ENCODE assay signal across 9 cellular contexts in the genomic region with DNA sequence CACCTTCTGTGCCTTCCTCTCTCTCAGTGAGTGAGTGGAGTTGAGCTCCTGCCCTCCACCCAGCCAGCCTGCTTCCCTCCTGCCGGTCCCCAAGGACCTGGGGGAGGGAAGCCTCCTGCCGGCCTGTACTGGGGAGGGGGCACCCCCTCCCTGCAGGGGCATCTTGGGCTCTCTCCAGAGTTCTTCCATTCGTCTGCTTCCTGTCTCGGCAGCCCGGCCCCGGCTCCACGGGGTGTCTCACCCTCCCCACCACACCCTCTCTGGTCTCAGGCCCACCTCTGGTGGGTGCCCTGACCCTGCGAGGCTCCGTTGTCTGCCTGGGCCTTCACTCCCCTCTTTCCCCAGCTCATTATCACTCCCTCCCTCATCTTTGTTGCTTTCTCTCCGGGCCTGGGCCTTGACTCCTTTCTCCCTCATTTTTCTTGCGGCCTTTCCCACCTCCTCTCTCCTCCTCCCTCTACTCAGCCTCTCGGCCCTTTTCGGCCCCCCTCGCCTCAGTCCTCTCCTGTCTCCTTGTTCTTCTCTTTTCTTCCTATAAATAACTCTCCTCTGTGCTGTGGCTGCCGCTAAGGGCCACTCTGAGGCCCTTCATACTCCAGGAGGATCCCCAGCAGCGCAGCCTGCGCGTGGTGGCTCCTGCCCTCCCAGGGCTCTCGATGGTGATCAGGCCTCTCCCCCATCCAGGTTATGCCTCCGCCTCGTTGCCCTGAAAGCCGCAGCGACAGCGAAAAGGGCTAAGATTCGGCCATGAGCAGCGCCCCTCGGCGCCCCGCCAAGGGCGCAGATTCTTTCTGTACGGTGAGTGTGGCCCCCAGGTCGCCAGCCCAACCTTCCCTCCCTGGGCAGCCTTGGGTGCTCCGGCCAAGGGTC. TPM values are rescaled to one million over a fixed set of nuclear protein-coding genes. Genes with fewer than 3 reads are reported as not detected.
DNase-seq lines count a peak whose midpoint lies in the region; ATAC-seq and TF ChIP-seq lines count a peak whose summit lies in the region.
"Had no signal": no experiment of that assay in that cellular context is flagged by ENCODE, and none has a peak within 500 bp of the region (broad histone marks: within the 10 kb centered on the region; RNA-seq: fewer than 3 reads in every experiment).

No MANE protein-coding gene starts in this region.

- peaks cover 8% of the 10 kb centered on the region for H3K36me3 Mint-ChIP-seq in endothelial cell (ENCODE audit: low read depth, unreplicated experiment)

- no peaks in the 10 kb centered on the region for H3K9me3 Mint-ChIP-seq in endothelial cell (ENCODE audit: unreplicated experiment)

- H3K79me2 ChIP-seq in DOHH2 (ENCODE audit: control insufficient read depth, low read length) = peaks cover 30% of the 10 kb centered on the region

- DNase-seq in Panc1 (ENCODE audit: low read depth, low spot score) = no peak
- no peak for DNase-seq in endothelial cell (ENCODE audit: low spot score)
- DNase-seq in activated effector memory CD4-positive, alpha-beta T cell treated with anti-CD3 and anti-CD28 coated beads, Interleukin-2, amount 50 U/mL, for 16 hours = no peak
- DNase-seq in stimulated activated CD4-positive, alpha-beta T cell treated with anti-CD3 and anti-CD28 coated beads, Interleukin-1b, Interleukin-23, amount 100 ng/mL, for 48 hours = no peak
- DNase-seq: NCI-H1092 had no signal

- BruUV-seq in Panc1 (replicated peaks; lab: Mats Ljungman, UMichigan) = no TSS peak

- peaks cover 7% of the 10 kb centered on the region for H3F3A ChIP-seq in DOHH2 (ENCODE audit: control insufficient read depth, insufficient read depth)

- in situ Hi-C loops in Panc1 (cut with HindIII; ENCODE audit: low pct_unique_long_range_greater_than_20kb, low sequenced_read_pairs) = no loop called here

- intact Hi-C loops in Panc1 (cut with micrococcal nuclease; ENCODE audit: unreplicated experiment) = no loop called here

- H3K9me3 ChIP-seq in DOHH2 (ENCODE audit: control insufficient read depth, insufficient read depth, low read length) (no peaks in the 10 kb centered on the region), Panc1 (ENCODE audit: control insufficient read depth, insufficient read depth, low read depth, low read length) (no peaks in the 10 kb centered on the region)

- H3K27me3 ChIP-seq in DOHH2 (ENCODE audit: control insufficient read depth, low read length) (no peaks in the 10 kb centered on the region), Panc1 (ENCODE audit: control insufficient read depth, insufficient read depth, low read length) (no peaks in the 10 kb centered on the region), rectal smooth muscle tissue (ENCODE audit: control insufficient read depth, insufficient read depth, low read length) (no peaks in the 10 kb centered on the region)

- ATAC-seq in Panc1 (no peak), HG03457 (IDR thresholded peaks at IDR 0.05; ENCODE audit: unreplicated experiment) (no peak), GM18520 (IDR thresholded peaks at IDR 0.05; ENCODE audit: unreplicated experiment) (no peak)

- no peak for TF ChIP-seq CTCF in DOHH2 (IDR thresholded peaks at IDR 0.05; ENCODE audit: low read depth, low read length, poor library complexity, severe bottlenecking)
- no peak for TF ChIP-seq CTCF in Panc1 (IDR thresholded peaks at IDR 0.05)
- TF ChIP-seq CTCF in endothelial cell (IDR thresholded peaks at IDR 0.05; ENCODE audit: unreplicated experiment) = no peak

- no peak overlapping the region for H3K27ac ChIP-seq in DOHH2 (ENCODE audit: low read depth, low read length)
- peak overlapping the region; percentile 94 for H3K27ac ChIP-seq in Panc1 (ENCODE audit: low read length)
- peak overlapping the region; percentile 97 for H3K27ac ChIP-seq in rectal smooth muscle tissue (ENCODE audit: low read depth, low read length)

- H3K4me1 ChIP-seq in DOHH2 (ENCODE audit: control insufficient read depth, low read length) = peaks cover 31% of the 10 kb centered on the region
- peaks cover 41% of the 10 kb centered on the region for H3K4me1 ChIP-seq in Panc1 (ENCODE audit: control insufficient read depth, insufficient read depth, low read length)
- H3K4me1 ChIP-seq in rectal smooth muscle tissue (ENCODE audit: control insufficient read depth, insufficient read depth, low read length) = peaks cover 25% of the 10 kb centered on the region

- peak overlapping the region; percentile 17 for H3K9ac ChIP-seq in rectal smooth muscle tissue (ENCODE audit: low read length)

- CTCF ChIA-PET in Panc1 (lab: Charles Lee) = interaction anchor here (0.5 to 0.9 kb wide), 4 partner anchors 12 to 158 kb away, joined by 3 to 5 read pairs (median 4); no protein-coding TSS in a partner anchor

- POLR2A ChIA-PET in Panc1 (lab: Charles Lee) = interaction anchor here (0.6 to 0.7 kb wide), 3 partner anchors 15 to 24 kb away, joined by 4 to 8 read pairs (median 6); a partner anchor contains a TSS

- H3K4me2 ChIP-seq in DOHH2 (ENCODE audit: low read length) = peak overlapping the region; percentile 97

- peak overlapping the region; percentile 89 for H3K4me3 ChIP-seq in DOHH2 (ENCODE audit: low read length)
- peak overlapping the region; percentile 83 to 94 for H3K4me3 ChIP-seq in Panc1 (ENCODE audit: low read depth in 2 of 2, low read length in 2 of 2)
- peak overlapping the region; percentile 40 for H3K4me3 ChIP-seq in rectal smooth muscle tissue (ENCODE audit: low read length)

- peaks cover 7% of the 10 kb centered on the region; the same call in 1 of the 2 replicates for H4K20me1 ChIP-seq in DOHH2 (ENCODE audit: control insufficient read depth, insufficient read depth, low read depth, low read length)

- H3K27ac Mint-ChIP-seq in endothelial cell (ENCODE audit: unreplicated experiment) = no peak overlapping the region

- peak overlapping the region; percentile 85 for H3K4me3 Mint-ChIP-seq in endothelial cell (ENCODE audit: unreplicated experiment)

- peaks cover 44% of the 10 kb centered on the region for H3K36me3 ChIP-seq in DOHH2 (ENCODE audit: control insufficient read depth, low read length)
- peaks cover 13% of the 10 kb centered on the region for H3K36me3 ChIP-seq in Panc1 (ENCODE audit: control insufficient read depth, insufficient read depth, low read length)
- H3K36me3 ChIP-seq in rectal smooth muscle tissue (ENCODE audit: control insufficient read depth, insufficient read depth, low read length) = peaks cover 19% of the 10 kb centered on the region

- peaks cover 11% of the 10 kb centered on the region for H3K27me3 Mint-ChIP-seq in endothelial cell (ENCODE audit: unreplicated experiment)

- peaks cover 30% of the 10 kb centered on the region for H3K4me1 Mint-ChIP-seq in endothelial cell (ENCODE audit: unreplicated experiment)

- no peaks in the 10 kb centered on the region for H3K9me2 ChIP-seq in DOHH2 (replicated peaks; ENCODE audit: control insufficient read depth, low read length)

RNA-seq across cellular contexts. Expression of a gene that starts 2.1 kb away (rescaled TPM):
- total RNA-seq in Panc1 (2021; ENCODE audit: unreplicated experiment) = 580 TPM
- 737 TPM for polyA plus RNA-seq in Panc1 (2012; ENCODE audit: insufficient read length)
- 115 TPM for total RNA-seq in endothelial cell (ENCODE audit: unreplicated experiment)

RNA-seq across cellular contexts. Expression of a gene that starts 3.8 kb away (rescaled TPM):
- 25.6 TPM for total RNA-seq in Panc1 (2021; ENCODE audit: unreplicated experiment)
- 42.6 TPM for polyA plus RNA-seq in Panc1 (2012; ENCODE audit: insufficient read length)
- 26.7 TPM for total RNA-seq in endothelial cell (ENCODE audit: unreplicated experiment)

RNA-seq across cellular contexts. Expression of a gene that starts 13.1 kb away (rescaled TPM):
- total RNA-seq in Panc1 (2021; ENCODE audit: unreplicated experiment) (1.3 TPM), endothelial cell (ENCODE audit: unreplicated experiment) (3.4 TPM)
- polyA plus RNA-seq in Panc1 (2012; ENCODE audit: insufficient read length) = 1.7 TPM

RNA-seq across cellular contexts. Expression of a gene that starts 19.1 kb away (rescaled TPM):
- total RNA-seq in Panc1 (2021; ENCODE audit: unreplicated experiment) (95.0 TPM), endothelial cell (ENCODE audit: unreplicated experiment) (68.0 TPM)
- 104 TPM for polyA plus RNA-seq in Panc1 (2012; ENCODE audit: insufficient read length)

RNA-seq across cellular contexts. Expression of a gene that starts 21.8 kb away (rescaled TPM):
- total RNA-seq in Panc1 (2021; ENCODE audit: unreplicated experiment) = 112 TPM
- polyA plus RNA-seq in Panc1 (2012; ENCODE audit: insufficient read length) = 151 TPM
- total RNA-seq in endothelial cell (ENCODE audit: unreplicated experiment) = 40.8 TPM
